15 cellular contexts compared by ENCODE assay signal in the genomic region with DNA sequence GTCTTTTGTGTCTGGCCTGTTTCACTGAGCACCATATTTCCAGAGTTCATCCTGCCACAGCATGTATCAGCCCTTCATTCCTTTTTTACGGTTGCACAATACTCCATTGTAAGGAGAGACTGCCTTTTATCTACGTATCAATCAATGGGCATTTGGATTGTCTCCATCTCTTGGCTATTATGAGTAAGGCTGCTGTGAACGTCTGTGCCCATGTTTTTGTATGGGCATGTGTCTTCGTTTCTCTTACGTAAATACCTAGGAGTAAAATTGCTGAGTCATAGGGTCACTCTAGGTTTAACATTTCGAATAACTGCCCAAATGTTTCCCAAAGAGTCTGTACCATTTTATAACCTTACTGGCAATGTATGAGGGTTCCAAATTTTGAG.
DNase-seq lines count a peak whose midpoint lies in the region; ATAC-seq, FAIRE-seq and TF ChIP-seq lines count a peak whose summit lies in the region.
"Had no signal": no experiment of that assay in that cellular context is flagged by ENCODE, and none has a peak within 500 bp of the region (broad histone marks: within the 10 kb centered on the region; RNA-seq: fewer than 3 reads in every experiment).

No MANE protein-coding gene starts in this region.

- no peak for TF ChIP-seq POLR2A in NB4 (IDR thresholded peaks at IDR 0.05; ENCODE audit: extremely low read depth, insufficient read length)

- no peaks in the 10 kb centered on the region for H3K36me3 Mint-ChIP-seq in type B pancreatic cell

- H3K36me3 ChIP-seq in muscle layer of colon (ENCODE audit: insufficient read depth, low read length), result no peaks in the 10 kb centered on the region
- H3K36me3 ChIP-seq: brain microvascular endothelial cell had no signal

- no peak overlapping the region for H3K9ac ChIP-seq in muscle layer of colon (ENCODE audit: low read length)
- H3K9ac ChIP-seq: parathyroid adenoma had no signal

- H3K27ac Mint-ChIP-seq in type B pancreatic cell, result no peak overlapping the region

- H3K9me3 Mint-ChIP-seq in type B pancreatic cell, result peaks cover 4% of the 10 kb centered on the region
- H3K9me3 Mint-ChIP-seq: H9 had no signal

- H3K4me3 Mint-ChIP-seq in type B pancreatic cell, result no peak overlapping the region
- H3K4me3 Mint-ChIP-seq: H9 had no signal

- no peak for FAIRE-seq in RCC 7860 (lab: Jason Lieb, UNC)

- H3K4me3 ChIP-seq in NB4 (ENCODE audit: low read depth, low read length) (no peak overlapping the region), epithelial cell of esophagus (ENCODE audit: low read length) (no peak overlapping the region), muscle layer of colon (ENCODE audit: low read depth in 1 of 2, low read length in 2 of 2) (no peak overlapping the region)
- H3K4me3 ChIP-seq: SK-N-MC had no signal

- peak; percentile 72 for DNase-seq in EH (ENCODE audit: low read depth)
- DNase-seq in NB4 (ENCODE audit: low read depth), result peak; percentile 71
- DNase-seq in epithelial cell of esophagus (ENCODE audit: low read depth), result peak; percentile 11
- DNase-seq in type B pancreatic cell (ENCODE audit: extremely low spot score, unreplicated experiment), result no peak
- DNase-seq in RCC 7860 (ENCODE audit: low spot score), result no peak
- DNase-seq: brain microvascular endothelial cell; C1 segment of cervical spinal cord; DMS79 treated with DMSO at 0.1 percent for 48 hours; effector CD4-positive, alpha-beta T cell; H9 had no signal

- ATAC-seq in HG03521 (IDR thresholded peaks at IDR 0.05; ENCODE audit: unreplicated experiment) (no peak), HG03520 (IDR thresholded peaks at IDR 0.05; ENCODE audit: unreplicated experiment) (no peak)

- H3K27ac ChIP-seq in muscle layer of colon (ENCODE audit: low read depth, low read length), result peak overlapping the region; percentile 10
- H3K27ac ChIP-seq: brain microvascular endothelial cell, parathyroid adenoma, SK-N-MC had no signal

- peaks cover 9% of the 10 kb centered on the region for H3K4me1 Mint-ChIP-seq in type B pancreatic cell (ENCODE audit: unreplicated experiment)

- TF ChIP-seq CTCF in NB4 (IDR thresholded peaks at IDR 0.05; ENCODE audit: low read depth, low read length) (no peak), epithelial cell of esophagus (IDR thresholded peaks at IDR 0.05; ENCODE audit: insufficient read depth, low read depth, low read length, missing control alignments) (no peak), type B pancreatic cell (conservative IDR thresholded peaks at IDR 0.05) (no peak)

- no peaks in the 10 kb centered on the region for H3K9me3 ChIP-seq in muscle layer of colon (ENCODE audit: low read length)

- H3K27me3 ChIP-seq in muscle layer of colon (ENCODE audit: control insufficient read depth in 1 of 2, insufficient read depth in 2 of 2, low read length in 2 of 2), result no peaks in the 10 kb centered on the region

- peaks cover 33% of the 10 kb centered on the region for H3K4me1 ChIP-seq in muscle layer of colon (ENCODE audit: insufficient read depth, low read length)
- H3K4me1 ChIP-seq: parathyroid adenoma had no signal

- peaks cover 71% of the 10 kb centered on the region for H3K27me3 Mint-ChIP-seq in type B pancreatic cell

Comparison
In these comparisons a context has a peak if more than half of its experiments do, and no peak if none do; other contexts are left out.
1. DNase-seq: peak in EH (single experiment), NB4 (single experiment) and epithelial cell of esophagus (single experiment); none in type B pancreatic cell (single experiment) and RCC 7860 (single experiment).